In the genomic region with DNA sequence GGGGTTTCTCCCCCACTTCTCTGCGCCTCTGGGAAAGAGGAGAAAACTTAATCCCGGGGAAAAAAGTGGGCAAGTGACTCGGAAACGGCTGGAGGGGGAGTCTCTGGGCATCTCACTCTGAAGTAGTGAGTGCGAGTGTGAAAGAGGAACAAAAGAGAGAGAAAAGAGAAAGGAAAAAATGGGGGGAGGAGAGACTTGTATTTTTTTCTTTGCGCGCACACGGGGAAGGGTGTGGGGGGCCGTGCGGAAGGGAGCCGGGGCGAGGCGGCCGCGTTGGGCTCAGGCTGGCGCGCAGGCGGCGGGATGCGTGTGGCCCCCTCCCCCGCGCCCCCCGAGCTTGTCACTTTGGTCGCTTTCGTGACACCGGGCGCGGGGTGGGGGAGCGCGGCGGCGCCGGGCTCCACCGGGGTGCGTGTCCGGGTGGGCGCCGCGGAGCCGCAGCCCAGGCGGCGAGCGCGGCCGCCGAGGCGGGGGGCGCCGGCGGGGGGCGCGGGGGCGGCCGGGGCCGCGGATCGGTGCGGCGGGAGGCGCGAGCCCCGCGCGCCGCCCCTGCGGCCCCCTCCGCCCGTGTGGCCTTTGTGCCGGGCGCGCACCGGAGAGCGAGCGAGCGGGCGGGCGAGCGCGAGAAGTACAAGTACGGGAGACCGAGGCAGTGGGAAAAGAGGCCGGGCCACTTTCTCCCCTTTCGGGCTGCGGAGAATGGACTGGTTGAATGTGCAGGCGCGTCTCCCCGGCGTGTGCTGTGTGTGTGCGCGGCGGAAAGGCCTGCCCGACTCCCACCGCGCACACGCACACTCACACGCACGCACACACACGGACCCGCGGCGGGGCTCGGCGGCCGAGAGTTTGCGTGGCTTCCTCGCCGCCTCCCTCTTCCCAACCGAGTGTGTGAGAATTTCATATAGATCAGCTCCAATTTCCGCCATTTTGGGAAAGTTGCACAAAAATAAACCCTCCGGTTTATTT, we compare ENCODE assay signal across 1 cellular context.
TF ChIP-seq lines count a peak whose summit lies in the region.

No MANE protein-coding gene starts in this region.

TF ChIP-seq in HEK293, 187 proteins besides CTCF, POLR2A, EP300 and RAD21 (continued from another document and continues in another):
- TF ChIP-seq, protein P1, sequence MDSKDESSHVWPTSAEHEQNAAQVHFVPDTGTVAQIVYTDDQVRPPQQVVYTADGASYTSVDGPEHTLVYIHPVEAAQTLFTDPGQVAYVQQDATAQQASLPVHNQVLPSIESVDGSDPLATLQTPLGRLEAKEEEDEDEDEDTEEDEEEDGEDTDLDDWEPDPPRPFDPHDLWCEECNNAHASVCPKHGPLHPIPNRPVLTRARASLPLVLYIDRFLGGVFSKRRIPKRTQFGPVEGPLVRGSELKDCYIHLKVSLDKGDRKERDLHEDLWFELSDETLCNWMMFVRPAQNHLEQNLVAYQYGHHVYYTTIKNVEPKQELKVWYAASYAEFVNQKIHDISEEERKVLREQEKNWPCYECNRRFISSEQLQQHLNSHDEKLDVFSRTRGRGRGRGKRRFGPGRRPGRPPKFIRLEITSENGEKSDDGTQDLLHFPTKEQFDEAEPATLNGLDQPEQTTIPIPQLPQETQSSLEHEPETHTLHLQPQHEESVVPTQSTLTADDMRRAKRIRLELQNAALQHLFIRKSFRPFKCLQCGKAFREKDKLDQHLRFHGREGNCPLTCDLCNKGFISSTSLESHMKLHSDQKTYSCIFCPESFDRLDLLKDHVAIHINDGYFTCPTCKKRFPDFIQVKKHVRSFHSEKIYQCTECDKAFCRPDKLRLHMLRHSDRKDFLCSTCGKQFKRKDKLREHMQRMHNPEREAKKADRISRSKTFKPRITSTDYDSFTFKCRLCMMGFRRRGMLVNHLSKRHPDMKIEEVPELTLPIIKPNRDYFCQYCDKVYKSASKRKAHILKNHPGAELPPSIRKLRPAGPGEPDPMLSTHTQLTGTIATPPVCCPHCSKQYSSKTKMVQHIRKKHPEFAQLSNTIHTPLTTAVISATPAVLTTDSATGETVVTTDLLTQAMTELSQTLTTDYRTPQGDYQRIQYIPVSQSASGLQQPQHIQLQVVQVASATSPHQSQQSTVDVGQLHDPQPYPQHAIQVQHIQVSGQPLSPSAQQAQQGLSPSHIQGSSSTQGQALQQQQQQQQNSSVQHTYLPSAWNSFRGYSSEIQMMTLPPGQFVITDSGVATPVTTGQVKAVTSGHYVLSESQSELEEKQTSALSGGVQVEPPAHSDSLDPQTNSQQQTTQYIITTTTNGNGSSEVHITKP (tag by site-specific recombination; IDR thresholded peaks at IDR 0.05), result 0 out of 2 replicates have a peak, but pooled peaks have one; percentile 33
- TF ChIP-seq ZNF391 (tag by site-specific recombination; IDR thresholded peaks at IDR 0.05; ENCODE audit: borderline replicate concordance, low read depth) (no peak), ZBTB48 (tag by site-specific recombination; IDR thresholded peaks at IDR 0.05) (no peak), ZFP41 (tag by site-specific recombination; IDR thresholded peaks at IDR 0.05; ENCODE audit: borderline replicate concordance) (no peak), GLI4 (tag by site-specific recombination; IDR thresholded peaks at IDR 0.05) (0 out of 2 replicates have a peak, but pooled peaks have one; percentile 18), KLF16 (tag by site-specific recombination; IDR thresholded peaks at IDR 0.05) (no peak), GLI2 (tag by site-specific recombination; IDR thresholded peaks at IDR 0.05; ENCODE audit: borderline replicate concordance, low read depth) (no peak), ZNF660 (tag by site-specific recombination; IDR thresholded peaks at IDR 0.05) (no peak), ZNF610 (tag by site-specific recombination; IDR thresholded peaks at IDR 0.05; ENCODE audit: borderline replicate concordance) (no peak), MZF1 (tag by site-specific recombination; IDR thresholded peaks at IDR 0.05; ENCODE audit: borderline replicate concordance) (no peak), SCRT1 (tag by site-specific recombination; IDR thresholded peaks at IDR 0.05; ENCODE audit: borderline replicate concordance) (no peak), ZNF654 (tag by site-specific recombination; IDR thresholded peaks at IDR 0.05; ENCODE audit: low read depth) (no peak), ZNF530 (tag by site-specific recombination; IDR thresholded peaks at IDR 0.05; ENCODE audit: low read depth) (no peak), ZNF138 (tag by site-specific recombination; IDR thresholded peaks at IDR 0.05; ENCODE audit: borderline replicate concordance) (no peak), HOXA7 (CRISPR knock-in tag; IDR thresholded peaks at IDR 0.05; ENCODE audit: borderline replicate concordance) (no peak), SP2 (tag by site-specific recombination; IDR thresholded peaks at IDR 0.05) (no peak), ZNF626 (tag by site-specific recombination; IDR thresholded peaks at IDR 0.05) (no peak), ZBTB1 (tag by site-specific recombination; IDR thresholded peaks at IDR 0.05) (peak; percentile 77; the same call in 1 of the 2 replicates), ZNF561 (tag by site-specific recombination; IDR thresholded peaks at IDR 0.05; ENCODE audit: borderline replicate concordance) (peak; percentile 27; the same call in 1 of the 2 replicates), ZNF324 (tag by site-specific recombination; IDR thresholded peaks at IDR 0.05) (no peak), ZEB2 (tag by site-specific recombination; IDR thresholded peaks at IDR 0.05) (peak; percentile 65), ZNF184 (tag by site-specific recombination; IDR thresholded peaks at IDR 0.05) (no peak), ZNF555 (tag by site-specific recombination; conservative IDR thresholded peaks at IDR 0.05) (no peak), ZNF837 (tag by site-specific recombination; IDR thresholded peaks at IDR 0.05) (no peak), ZNF239 (tag by site-specific recombination; IDR thresholded peaks at IDR 0.05) (no peak), ZNF133 (tag by site-specific recombination; IDR thresholded peaks at IDR 0.05) (no peak)
- TF ChIP-seq, protein P2, sequence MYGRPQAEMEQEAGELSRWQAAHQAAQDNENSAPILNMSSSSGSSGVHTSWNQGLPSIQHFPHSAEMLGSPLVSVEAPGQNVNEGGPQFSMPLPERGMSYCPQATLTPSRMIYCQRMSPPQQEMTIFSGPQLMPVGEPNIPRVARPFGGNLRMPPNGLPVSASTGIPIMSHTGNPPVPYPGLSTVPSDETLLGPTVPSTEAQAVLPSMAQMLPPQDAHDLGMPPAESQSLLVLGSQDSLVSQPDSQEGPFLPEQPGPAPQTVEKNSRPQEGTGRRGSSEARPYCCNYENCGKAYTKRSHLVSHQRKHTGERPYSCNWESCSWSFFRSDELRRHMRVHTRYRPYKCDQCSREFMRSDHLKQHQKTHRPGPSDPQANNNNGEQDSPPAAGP (tag by site-specific recombination; IDR thresholded peaks at IDR 0.05), result no peak
- TF ChIP-seq, protein P3, sequence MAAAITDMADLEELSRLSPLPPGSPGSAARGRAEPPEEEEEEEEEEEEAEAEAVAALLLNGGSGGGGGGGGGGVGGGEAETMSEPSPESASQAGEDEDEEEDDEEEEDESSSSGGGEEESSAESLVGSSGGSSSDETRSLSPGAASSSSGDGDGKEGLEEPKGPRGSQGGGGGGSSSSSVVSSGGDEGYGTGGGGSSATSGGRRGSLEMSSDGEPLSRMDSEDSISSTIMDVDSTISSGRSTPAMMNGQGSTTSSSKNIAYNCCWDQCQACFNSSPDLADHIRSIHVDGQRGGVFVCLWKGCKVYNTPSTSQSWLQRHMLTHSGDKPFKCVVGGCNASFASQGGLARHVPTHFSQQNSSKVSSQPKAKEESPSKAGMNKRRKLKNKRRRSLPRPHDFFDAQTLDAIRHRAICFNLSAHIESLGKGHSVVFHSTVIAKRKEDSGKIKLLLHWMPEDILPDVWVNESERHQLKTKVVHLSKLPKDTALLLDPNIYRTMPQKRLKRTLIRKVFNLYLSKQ (tag by site-specific recombination; IDR thresholded peaks at IDR 0.05; ENCODE audit: borderline replicate concordance), result no peak
- TF ChIP-seq, protein P4, sequence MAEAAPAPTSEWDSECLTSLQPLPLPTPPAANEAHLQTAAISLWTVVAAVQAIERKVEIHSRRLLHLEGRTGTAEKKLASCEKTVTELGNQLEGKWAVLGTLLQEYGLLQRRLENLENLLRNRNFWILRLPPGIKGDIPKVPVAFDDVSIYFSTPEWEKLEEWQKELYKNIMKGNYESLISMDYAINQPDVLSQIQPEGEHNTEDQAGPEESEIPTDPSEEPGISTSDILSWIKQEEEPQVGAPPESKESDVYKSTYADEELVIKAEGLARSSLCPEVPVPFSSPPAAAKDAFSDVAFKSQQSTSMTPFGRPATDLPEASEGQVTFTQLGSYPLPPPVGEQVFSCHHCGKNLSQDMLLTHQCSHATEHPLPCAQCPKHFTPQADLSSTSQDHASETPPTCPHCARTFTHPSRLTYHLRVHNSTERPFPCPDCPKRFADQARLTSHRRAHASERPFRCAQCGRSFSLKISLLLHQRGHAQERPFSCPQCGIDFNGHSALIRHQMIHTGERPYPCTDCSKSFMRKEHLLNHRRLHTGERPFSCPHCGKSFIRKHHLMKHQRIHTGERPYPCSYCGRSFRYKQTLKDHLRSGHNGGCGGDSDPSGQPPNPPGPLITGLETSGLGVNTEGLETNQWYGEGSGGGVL (tag by site-specific recombination; IDR thresholded peaks at IDR 0.05), result peak; percentile 86
- TF ChIP-seq, protein P5, sequence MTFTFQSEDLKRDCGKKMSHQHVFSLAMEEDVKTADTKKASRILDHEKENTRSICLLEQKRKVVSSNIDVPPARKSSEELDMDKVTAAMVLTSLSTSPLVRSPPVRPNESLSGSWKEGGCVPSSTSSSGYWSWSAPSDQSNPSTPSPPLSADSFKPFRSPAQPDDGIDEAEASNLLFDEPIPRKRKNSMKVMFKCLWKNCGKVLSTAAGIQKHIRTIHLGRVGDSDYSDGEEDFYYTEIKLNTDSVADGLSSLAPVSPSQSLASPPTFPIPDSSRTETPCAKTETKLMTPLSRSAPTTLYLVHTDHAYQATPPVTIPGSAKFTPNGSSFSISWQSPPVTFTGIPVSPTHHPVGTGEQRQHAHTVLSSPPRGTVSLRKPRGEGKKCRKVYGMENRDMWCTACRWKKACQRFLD (tag by site-specific recombination; IDR thresholded peaks at IDR 0.05), result no peak
- TF ChIP-seq, protein P6, sequence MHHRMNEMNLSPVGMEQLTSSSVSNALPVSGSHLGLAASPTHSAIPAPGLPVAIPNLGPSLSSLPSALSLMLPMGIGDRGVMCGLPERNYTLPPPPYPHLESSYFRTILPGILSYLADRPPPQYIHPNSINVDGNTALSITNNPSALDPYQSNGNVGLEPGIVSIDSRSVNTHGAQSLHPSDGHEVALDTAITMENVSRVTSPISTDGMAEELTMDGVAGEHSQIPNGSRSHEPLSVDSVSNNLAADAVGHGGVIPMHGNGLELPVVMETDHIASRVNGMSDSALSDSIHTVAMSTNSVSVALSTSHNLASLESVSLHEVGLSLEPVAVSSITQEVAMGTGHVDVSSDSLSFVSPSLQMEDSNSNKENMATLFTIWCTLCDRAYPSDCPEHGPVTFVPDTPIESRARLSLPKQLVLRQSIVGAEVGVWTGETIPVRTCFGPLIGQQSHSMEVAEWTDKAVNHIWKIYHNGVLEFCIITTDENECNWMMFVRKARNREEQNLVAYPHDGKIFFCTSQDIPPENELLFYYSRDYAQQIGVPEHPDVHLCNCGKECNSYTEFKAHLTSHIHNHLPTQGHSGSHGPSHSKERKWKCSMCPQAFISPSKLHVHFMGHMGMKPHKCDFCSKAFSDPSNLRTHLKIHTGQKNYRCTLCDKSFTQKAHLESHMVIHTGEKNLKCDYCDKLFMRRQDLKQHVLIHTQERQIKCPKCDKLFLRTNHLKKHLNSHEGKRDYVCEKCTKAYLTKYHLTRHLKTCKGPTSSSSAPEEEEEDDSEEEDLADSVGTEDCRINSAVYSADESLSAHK (tag by site-specific recombination; IDR thresholded peaks at IDR 0.05), result no peak
- TF ChIP-seq, protein P7, sequence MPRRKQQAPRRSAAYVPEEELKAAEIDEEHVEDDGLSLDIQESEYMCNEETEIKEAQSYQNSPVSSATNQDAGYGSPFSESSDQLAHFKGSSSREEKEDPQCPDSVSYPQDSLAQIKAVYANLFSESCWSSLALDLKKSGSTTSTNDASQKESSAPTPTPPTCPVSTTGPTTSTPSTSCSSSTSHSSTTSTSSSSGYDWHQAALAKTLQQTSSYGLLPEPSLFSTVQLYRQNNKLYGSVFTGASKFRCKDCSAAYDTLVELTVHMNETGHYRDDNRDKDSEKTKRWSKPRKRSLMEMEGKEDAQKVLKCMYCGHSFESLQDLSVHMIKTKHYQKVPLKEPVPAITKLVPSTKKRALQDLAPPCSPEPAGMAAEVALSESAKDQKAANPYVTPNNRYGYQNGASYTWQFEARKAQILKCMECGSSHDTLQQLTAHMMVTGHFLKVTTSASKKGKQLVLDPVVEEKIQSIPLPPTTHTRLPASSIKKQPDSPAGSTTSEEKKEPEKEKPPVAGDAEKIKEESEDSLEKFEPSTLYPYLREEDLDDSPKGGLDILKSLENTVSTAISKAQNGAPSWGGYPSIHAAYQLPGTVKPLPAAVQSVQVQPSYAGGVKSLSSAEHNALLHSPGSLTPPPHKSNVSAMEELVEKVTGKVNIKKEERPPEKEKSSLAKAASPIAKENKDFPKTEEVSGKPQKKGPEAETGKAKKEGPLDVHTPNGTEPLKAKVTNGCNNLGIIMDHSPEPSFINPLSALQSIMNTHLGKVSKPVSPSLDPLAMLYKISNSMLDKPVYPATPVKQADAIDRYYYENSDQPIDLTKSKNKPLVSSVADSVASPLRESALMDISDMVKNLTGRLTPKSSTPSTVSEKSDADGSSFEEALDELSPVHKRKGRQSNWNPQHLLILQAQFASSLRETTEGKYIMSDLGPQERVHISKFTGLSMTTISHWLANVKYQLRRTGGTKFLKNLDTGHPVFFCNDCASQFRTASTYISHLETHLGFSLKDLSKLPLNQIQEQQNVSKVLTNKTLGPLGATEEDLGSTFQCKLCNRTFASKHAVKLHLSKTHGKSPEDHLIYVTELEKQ (tag by site-specific recombination; IDR thresholded peaks at IDR 0.05; ENCODE audit: borderline replicate concordance), result no peak
- TF ChIP-seq, protein P8, sequence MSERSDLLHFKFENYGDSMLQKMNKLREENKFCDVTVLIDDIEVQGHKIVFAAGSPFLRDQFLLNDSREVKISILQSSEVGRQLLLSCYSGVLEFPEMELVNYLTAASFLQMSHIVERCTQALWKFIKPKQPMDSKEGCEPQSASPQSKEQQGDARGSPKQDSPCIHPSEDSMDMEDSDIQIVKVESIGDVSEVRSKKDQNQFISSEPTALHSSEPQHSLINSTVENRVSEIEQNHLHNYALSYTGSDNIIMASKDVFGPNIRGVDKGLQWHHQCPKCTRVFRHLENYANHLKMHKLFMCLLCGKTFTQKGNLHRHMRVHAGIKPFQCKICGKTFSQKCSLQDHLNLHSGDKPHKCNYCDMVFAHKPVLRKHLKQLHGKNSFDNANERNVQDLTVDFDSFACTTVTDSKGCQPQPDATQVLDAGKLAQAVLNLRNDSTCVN (tag by site-specific recombination; optimal IDR thresholded peaks at IDR 0.05), result peak; percentile 90
